27 cellular contexts compared by ENCODE assay signal in genomic region chr11:75170463-75171201, GRCh38. TPM values are rescaled to one million over a fixed set of nuclear protein-coding genes. Genes with fewer than 3 reads are reported as not detected.
DNase-seq lines count a peak whose midpoint lies in the region; ATAC-seq and TF ChIP-seq lines count a peak whose summit lies in the region.
"Had no signal": no experiment of that assay in that cellular context is flagged by ENCODE, and none has a peak within 500 bp of the region (broad histone marks: within the 10 kb centered on the region; RNA-seq: fewer than 3 reads in every experiment).

No MANE protein-coding gene starts in this region.

- H3K4me3 ChIP-seq in left ventricle myocardium inferior (no peak overlapping the region), liver (ENCODE audit: low read depth in 1 of 3, low read length in 3 of 3) (no peak overlapping the region)
- H3K4me3 ChIP-seq: BLaER1, GM12878, MG63, SJSA1 had no signal

- no peak for ATAC-seq in left ventricle myocardium superior
- ATAC-seq: GM12878 had no signal

- H3K27me3 ChIP-seq in left ventricle myocardium inferior (ENCODE audit: low read depth) (no peaks in the 10 kb centered on the region), liver (ENCODE audit: control insufficient read depth in 4 of 4, insufficient read depth in 4 of 4, low read length in 3 of 4) (no peaks in the 10 kb centered on the region)
- H3K27me3 ChIP-seq: BLaER1, MG63, SJSA1 had no signal

- 78% methylated on average over 20 of the region's 20 CpGs for WGBS in liver

- H3K27me3 Mint-ChIP-seq in chondrocyte (ENCODE audit: low read depth), result peaks cover 5% of the 10 kb centered on the region

- H3K36me3 Mint-ChIP-seq in chondrocyte (ENCODE audit: low read depth), result peaks cover 2% of the 10 kb centered on the region
- H3K36me3 Mint-ChIP-seq: CD4-positive, CD25-positive, alpha-beta regulatory T cell had no signal

- H3K9me3 Mint-ChIP-seq in chondrocyte (ENCODE audit: low read depth), result no peaks in the 10 kb centered on the region
- H3K9me3 Mint-ChIP-seq: CD4-positive, CD25-positive, alpha-beta regulatory T cell; H9; HFFc6 had no signal

- H3K36me3 ChIP-seq in left ventricle myocardium inferior, result peaks cover 9% of the 10 kb centered on the region
- peaks cover 16 to 52% (median 39%) of the 10 kb centered on the region in 4 donors for H3K36me3 ChIP-seq in liver (ENCODE audit: control insufficient read depth in 4 of 4, insufficient read depth in 3 of 4, low read depth in 1 of 4, low read length in 3 of 4)
- H3K36me3 ChIP-seq: BLaER1, MG63, SJSA1 had no signal

- no peaks in the 10 kb centered on the region for H3K4me1 Mint-ChIP-seq in chondrocyte (ENCODE audit: low read depth)

- peaks cover 23% of the 10 kb centered on the region for H3K4me1 ChIP-seq in left ventricle myocardium inferior
- H3K4me1 ChIP-seq in liver (ENCODE audit: control insufficient read depth in 4 of 4, insufficient read depth in 4 of 4, low read length in 3 of 4), result peaks cover 17 to 61% (median 47%) of the 10 kb centered on the region in 4 donors
- H3K4me1 ChIP-seq: SJSA1 had no signal

- no peak overlapping the region for H3K27ac Mint-ChIP-seq in chondrocyte (ENCODE audit: unreplicated experiment)
- H3K27ac Mint-ChIP-seq: H9, HFFc6 had no signal

- H3K9me3 ChIP-seq in left ventricle myocardium inferior (replicated peaks), result no peaks in the 10 kb centered on the region
- no peaks in the 10 kb centered on the region for H3K9me3 ChIP-seq in liver (ENCODE audit: control insufficient read depth in 4 of 4, low read length in 3 of 4)
- H3K9me3 ChIP-seq: BLaER1, MG63, SJSA1 had no signal

- TF ChIP-seq RAD21 in liver (IDR thresholded peaks at IDR 0.05), result no peak

- intact Hi-C loops in left ventricle myocardium superior (cut with micrococcal nuclease) (no loop called here), left ventricle myocardium inferior (cut with micrococcal nuclease) (no loop called here)

- TF ChIP-seq CTCF in left ventricle myocardium inferior (IDR thresholded peaks at IDR 0.05; ENCODE audit: borderline replicate concordance) (no peak), chondrocyte (IDR thresholded peaks at IDR 0.05) (no peak), liver (IDR thresholded peaks at IDR 0.05; ENCODE audit: low read depth, low read length, missing input control) (no peak)

- H3K9ac ChIP-seq in liver (ENCODE audit: low read depth in 1 of 2, low read length in 2 of 2), result no peak overlapping the region
- H3K9ac ChIP-seq: BLaER1 had no signal

- peak; percentile 34 for DNase-seq in left ventricle myocardium superior
- no peak for DNase-seq in left ventricle myocardium inferior
- DNase-seq in chondrocyte (ENCODE audit: low spot score), result peak; percentile 59
- no peak for DNase-seq in NCI-H2081 (lab: John Stamatoyannopoulos, UW)
- no peak for DNase-seq in NCI-H510A (lab: John Stamatoyannopoulos, UW)
- no peak for DNase-seq in AML-193 (lab: John Stamatoyannopoulos, UW)
- no peak for DNase-seq in effector CD4-positive, alpha-beta T cell
- DNase-seq: 8988T; ACHN; CD4-positive, CD25-positive, alpha-beta regulatory T cell; DMS53; H9; HFFc6; KG1; MG63; NCI-H1105 treated with DMSO at 0.1 percent for 48 hours; NCI-H146; NCI-H1930; NCI-H446 treated with DMSO at 0.1 percent for 48 hours; NCI-H526 treated with DMSO at 0.1 percent for 48 hours; Right ventricle myocardium superior; RPMI8226 had no signal

- H3K27ac ChIP-seq in left ventricle myocardium inferior (replicated peaks), result no peak overlapping the region
- H3K27ac ChIP-seq in liver (ENCODE audit: low read depth in 1 of 2, low read length in 2 of 2), result peak overlapping the region; percentile 17 to 76
- H3K27ac ChIP-seq: BLaER1, SJSA1 had no signal

- H3K4me3 Mint-ChIP-seq in chondrocyte (ENCODE audit: unreplicated experiment), result no peak overlapping the region
- H3K4me3 Mint-ChIP-seq: CD4-positive, CD25-positive, alpha-beta regulatory T cell; H9; HFFc6 had no signal

TF ChIP-seq in liver, 16 proteins besides CTCF, POLR2A, EP300 and RAD21:
- TF ChIP-seq HNF4A (conservative IDR thresholded peaks at IDR 0.05), result no peak
- TF ChIP-seq MAX (IDR thresholded peaks at IDR 0.05), result no peak
- no peak for TF ChIP-seq REST (IDR thresholded peaks at IDR 0.05)
- no peak for TF ChIP-seq YY1 (IDR thresholded peaks at IDR 0.05)
- no peak for TF ChIP-seq JUND (IDR thresholded peaks at IDR 0.05)
- no peak for TF ChIP-seq HNF4G (IDR thresholded peaks at IDR 0.05)
- TF ChIP-seq ZBTB33 (IDR thresholded peaks at IDR 0.05), result no peak
- no peak for TF ChIP-seq RXRA (IDR thresholded peaks at IDR 0.05)
- TF ChIP-seq GABPA (IDR thresholded peaks at IDR 0.05 in 1 of 2, conservative IDR thresholded peaks at IDR 0.05 in 1 of 2), result no peak
- TF ChIP-seq SP1 (IDR thresholded peaks at IDR 0.05), result no peak
- no peak for TF ChIP-seq FOXA1 (IDR thresholded peaks at IDR 0.05)
- TF ChIP-seq NR2F2 (IDR thresholded peaks at IDR 0.05), result no peak
- no peak for TF ChIP-seq ATF3 (IDR thresholded peaks at IDR 0.05)
- TF ChIP-seq EGR1 (IDR thresholded peaks at IDR 0.05; ENCODE audit: low read depth in 2 of 2), result no peak
- no peak for TF ChIP-seq FOXA2 (IDR thresholded peaks at IDR 0.05)
- TF ChIP-seq TAF1 (conservative IDR thresholded peaks at IDR 0.05), result no peak

RNA-seq across cellular contexts. Expression of gene SLCO2B1, which starts 19.7 kb away (rescaled TPM):
- 30.1 TPM for total RNA-seq in left ventricle myocardium superior
- 22.7 TPM for total RNA-seq in left ventricle myocardium inferior
- total RNA-seq in chondrocyte, result 6.0 to 19.5 TPM (median 19.2 TPM) in 3 replicates
- total RNA-seq in liver, result 100 to 1,000 TPM in 1 of 2 donors, 10 to 100 TPM in 1; 92.1 to 184 TPM
- 100 to 1,000 TPM in 1 of 2 donors, 10 to 100 TPM in 1; 52.7 to 179 TPM for polyA plus RNA-seq in liver
- total RNA-seq: CD4-positive, CD25-positive, alpha-beta regulatory T cell; G401; H9; HFFc6 had no signal
- polyA plus RNA-seq: CD4-positive, CD25-positive, alpha-beta regulatory T cell had no signal

Comparison
In these comparisons a context has a peak if more than half of its experiments do, and no peak if none do; other contexts are left out.
1. DNase-seq: peak in left ventricle myocardium superior (single experiment) and chondrocyte (single experiment); none in left ventricle myocardium inferior (single experiment), NCI-H2081 (0 of 2), NCI-H510A (single experiment), AML-193 (0 of 2) and effector CD4-positive, alpha-beta T cell (single experiment).